Comparison of ENCODE assay signal across 8 cellular contexts in genomic region chr1:150561830-150562367, GRCh38. TPM values are rescaled to one million over a fixed set of nuclear protein-coding genes. Genes with fewer than 3 reads are reported as not detected.
DNase-seq lines count a peak whose midpoint lies in the region; ATAC-seq and TF ChIP-seq lines count a peak whose summit lies in the region.

No MANE protein-coding gene starts in this region.

- H3K27me3 ChIP-seq in CD8-positive, alpha-beta T cell (ENCODE audit: insufficient read depth, low read length), result no peaks in the 10 kb centered on the region
- H3K27me3 ChIP-seq in SJCRH30 (no peaks in the 10 kb centered on the region), neutrophil (no peaks in the 10 kb centered on the region)

- TF ChIP-seq CTCF in CD8-positive, alpha-beta T cell (IDR thresholded peaks at IDR 0.05), result no peak
- no peak for TF ChIP-seq CTCF in neutrophil (IDR thresholded peaks at IDR 0.05)

- CTCF ChIA-PET in CD8-positive, alpha-beta T cell (lab: Charles Lee), result interaction anchor here (0.8 to 34.3 kb wide), 5 partner anchors 14 to 98 kb away, joined by 4 to 799 read pairs (median 7); partner anchors contain the start of genes ENSA and MCL1
- CTCF ChIA-PET in activated naive CD4-positive, alpha-beta T cell treated with anti-CD3 and anti-CD28 coated beads for 36 hours (lab: Charles Lee), result interaction anchor here (0.7 to 13.3 kb wide), 14 partner anchors 10 to 445 kb away, joined by 3 to 167 read pairs (median 4); partner anchors contain the start of genes ADAMTSL4 and MINDY1

- peak overlapping the region; percentile 100 for H3K27ac Mint-ChIP-seq in CD8-positive, alpha-beta T cell
- H3K27ac Mint-ChIP-seq in activated naive CD4-positive, alpha-beta T cell treated with anti-CD3 and anti-CD28 coated beads for 36 hours, result peak overlapping the region; percentile 100

- H3K4me1 Mint-ChIP-seq in CD8-positive, alpha-beta T cell (ENCODE audit: low read depth), result peaks cover 55% of the 10 kb centered on the region
- H3K4me1 Mint-ChIP-seq in activated naive CD4-positive, alpha-beta T cell treated with anti-CD3 and anti-CD28 coated beads for 36 hours (ENCODE audit: low read depth), result peaks cover 54% of the 10 kb centered on the region

- peaks cover 60% of the 10 kb centered on the region for H3K4me1 ChIP-seq in CD8-positive, alpha-beta T cell (ENCODE audit: insufficient read depth, low read length)
- H3K4me1 ChIP-seq in SJCRH30, result peaks cover 17% of the 10 kb centered on the region
- peaks cover 83 to 84% of the 10 kb centered on the region in 2 experiments for H3K4me1 ChIP-seq in neutrophil (ENCODE audit: control insufficient read depth in 1 of 2, insufficient read depth in 1 of 2, low read depth in 1 of 2, low read length in 1 of 2)

- peak; percentile 60 to 89 (median 82) for DNase-seq in CD8-positive, alpha-beta T cell
- DNase-seq in KBM-7 (peak; percentile 79), SJCRH30 (peak; percentile 83 to 85), foreskin melanocyte (peak; percentile 81), substantia nigra (lab: John Stamatoyannopoulos, UW) (peak in 47 of 49 donors; percentile 27 to 92 (median 60))
- peak; percentile 97 for DNase-seq in activated naive CD4-positive, alpha-beta T cell treated with anti-CD3 and anti-CD28 coated beads for 36 hours

- peak overlapping the region; percentile 82 for H3K4me3 ChIP-seq in CD8-positive, alpha-beta T cell (ENCODE audit: low read depth, low read length)
- H3K4me3 ChIP-seq in SJCRH30 (peak overlapping the region; percentile 58), neutrophil (ENCODE audit: low read depth in 1 of 2, low read length in 1 of 2) (peak overlapping the region; percentile 85 to 97)

- H3K36me3 ChIP-seq in CD8-positive, alpha-beta T cell (ENCODE audit: insufficient read depth, low read length), result no peaks in the 10 kb centered on the region
- H3K36me3 ChIP-seq in SJCRH30, result no peaks in the 10 kb centered on the region
- peaks cover 89% of the 10 kb centered on the region for H3K36me3 ChIP-seq in neutrophil

- intact Hi-C loops in CD8-positive, alpha-beta T cell (cut with DNase I, micrococcal nuclease), result loop anchor here (1.0 to 10.0 kb wide), 9 partner anchors 8 to 413 kb away; partner anchors contain the start of genes MCL1 (in 2 of the 2), ANP32E (in 1 of the 2), CERS2 (in 1 of the 2) and CTSS (in 1 of the 2)
- intact Hi-C loops in activated naive CD4-positive, alpha-beta T cell treated with anti-CD3 and anti-CD28 coated beads for 36 hours (cut with micrococcal nuclease), result loop anchor here (1.0 to 5.0 kb wide), 12 partner anchors 11 to 595 kb away; partner anchors contain the start of genes ARNT, CDC42SE1, GOLPH3L and MCL1

- no peaks in the 10 kb centered on the region for H3K9me3 Mint-ChIP-seq in CD8-positive, alpha-beta T cell
- H3K9me3 Mint-ChIP-seq in activated naive CD4-positive, alpha-beta T cell treated with anti-CD3 and anti-CD28 coated beads for 36 hours, result no peaks in the 10 kb centered on the region

- peak; percentile 38 for ATAC-seq in CD8-positive, alpha-beta T cell
- ATAC-seq in GM19452 (IDR thresholded peaks at IDR 0.05; ENCODE audit: unreplicated experiment), result peak; percentile 43

- no peaks in the 10 kb centered on the region for H3K27me3 Mint-ChIP-seq in CD8-positive, alpha-beta T cell (ENCODE audit: low read depth)
- no peaks in the 10 kb centered on the region for H3K27me3 Mint-ChIP-seq in activated naive CD4-positive, alpha-beta T cell treated with anti-CD3 and anti-CD28 coated beads for 36 hours (ENCODE audit: low read depth)

- H3K9me3 ChIP-seq in CD8-positive, alpha-beta T cell (ENCODE audit: low read length), result no peaks in the 10 kb centered on the region
- H3K9me3 ChIP-seq in SJCRH30 (replicated peaks) (no peaks in the 10 kb centered on the region), neutrophil (no peaks in the 10 kb centered on the region)

- in situ Hi-C loops in KBM-7 (cut with MboI; ENCODE audit: low pct_unique_long_range_greater_than_20kb, low sequenced_read_pairs), result no loop called here

- H3K4me3 Mint-ChIP-seq in CD8-positive, alpha-beta T cell, result peak overlapping the region; percentile 95
- H3K4me3 Mint-ChIP-seq in activated naive CD4-positive, alpha-beta T cell treated with anti-CD3 and anti-CD28 coated beads for 36 hours, result peak overlapping the region; percentile 99

- H3K36me3 Mint-ChIP-seq in CD8-positive, alpha-beta T cell, result peaks cover 2% of the 10 kb centered on the region
- H3K36me3 Mint-ChIP-seq in activated naive CD4-positive, alpha-beta T cell treated with anti-CD3 and anti-CD28 coated beads for 36 hours (ENCODE audit: low read depth), result no peaks in the 10 kb centered on the region

- POLR2A ChIA-PET in CD8-positive, alpha-beta T cell (lab: Charles Lee), result interaction anchor here (0.6 to 14.6 kb wide), 16 partner anchors 11 to 675 kb away, joined by 3 to 584 read pairs (median 5); partner anchors contain the start of genes ADAMTSL4, ENSA, FALEC and GOLPH3L

- peak overlapping the region; percentile 90 for H3K27ac ChIP-seq in CD8-positive, alpha-beta T cell (ENCODE audit: low read depth, low read length)
- peak overlapping the region; percentile 75 for H3K27ac ChIP-seq in SJCRH30
- peak overlapping the region; percentile 99 for H3K27ac ChIP-seq in neutrophil
- peak overlapping the region; percentile 98 for H3K27ac ChIP-seq in substantia nigra (ENCODE audit: low read depth, low read length, poor library complexity, severe bottlenecking)

RNA-seq across cellular contexts. Expression of gene ADAMTSL4, which starts 12.7 kb away (rescaled TPM):
- total RNA-seq in CD8-positive, alpha-beta T cell, result not detected
- total RNA-seq in SJCRH30 (2014; rRNA removed; shearing (Covaris generic)), result not detected in 2 replicates
- total RNA-seq in activated naive CD4-positive, alpha-beta T cell treated with anti-CD3 and anti-CD28 coated beads for 36 hours, result 1 to 10 TPM; 1.3 to 2.0 TPM

RNA-seq across cellular contexts. Expression of gene MCL1, which starts 17.5 kb away (rescaled TPM):
- total RNA-seq in CD8-positive, alpha-beta T cell, result 100 to 1,000 TPM; 682 to 685 TPM
- total RNA-seq in SJCRH30 (2014; rRNA removed; shearing (Covaris generic)), result 99.4 and 104 TPM in 2 replicates
- total RNA-seq in activated naive CD4-positive, alpha-beta T cell treated with anti-CD3 and anti-CD28 coated beads for 36 hours, result 100 to 1,000 TPM; 228 to 235 TPM

RNA-seq across cellular contexts. Expression of gene FALEC, which starts 46.3 kb away (rescaled TPM):
- not detected for total RNA-seq in CD8-positive, alpha-beta T cell
- 0.28 TPM in 1 of 2 replicates, not detected in the other for total RNA-seq in SJCRH30 (2014; rRNA removed; shearing (Covaris generic))
- not detected for total RNA-seq in activated naive CD4-positive, alpha-beta T cell treated with anti-CD3 and anti-CD28 coated beads for 36 hours

RNA-seq across cellular contexts. Expression of gene ECM1, which starts 54.0 kb away (rescaled TPM):
- not detected for total RNA-seq in CD8-positive, alpha-beta T cell
- 5.0 TPM in 2 replicates for total RNA-seq in SJCRH30 (2014; rRNA removed; shearing (Covaris generic))
- total RNA-seq in activated naive CD4-positive, alpha-beta T cell treated with anti-CD3 and anti-CD28 coated beads for 36 hours, result under 1 TPM; 0.69 to 0.88 TPM

Comparison
In these comparisons a context has a peak if more than half of its experiments do, and no peak if none do; other contexts are left out.
1. Peak in every context shown above with its lines: DNase-seq, ATAC-seq, H3K4me3 ChIP-seq and H3K27ac ChIP-seq.